ENCODE assay signal across 17 cellular contexts in genomic region chr19:35797663-35798062, GRCh38. TPM values are rescaled to one million over a fixed set of nuclear protein-coding genes. Genes with fewer than 3 reads are reported as not detected.
A peak's percentile ranks its signal among the peaks of the same experiment; 100 is the strongest.
DNase-seq lines count a peak whose midpoint lies in the region; ATAC-seq and TF ChIP-seq lines count a peak whose summit lies in the region.
"Had no signal": no experiment of that assay in that cellular context is flagged by ENCODE, and none has a peak within 500 bp of the region (broad histone marks: within the 10 kb centered on the region; RNA-seq: fewer than 3 reads in every experiment).

No MANE protein-coding gene starts in this region.

- H4K20me1 ChIP-seq in mammary epithelial cell (ENCODE audit: insufficient read depth, low read length) = no peaks in the 10 kb centered on the region
- no peaks in the 10 kb centered on the region for H4K20me1 ChIP-seq in GM23248 (ENCODE audit: insufficient read depth)

- H3K9me3 ChIP-seq in mammary epithelial cell (replicated peaks; ENCODE audit: insufficient read depth, low read length) (no peaks in the 10 kb centered on the region), GM23248 (ENCODE audit: low read depth) (no peaks in the 10 kb centered on the region)
- H3K9me3 ChIP-seq: esophagus muscularis mucosa had no signal

- POLR2A ChIA-PET in MCF 10A (lab: Yijun Ruan, JAX) = no interaction called here

- H3K4me3 ChIP-seq in mammary epithelial cell (replicated peaks in 1 of 3; ENCODE audit: insufficient read depth in 1 of 3, low read depth in 2 of 3, low read length in 3 of 3) = no peak overlapping the region
- no peak overlapping the region for H3K4me3 ChIP-seq in GM23248

- peak overlapping the region; percentile 59 for H2AFZ ChIP-seq in mammary epithelial cell (ENCODE audit: low read depth, low read length)
- H2AFZ ChIP-seq in GM23248 = no peak overlapping the region

- in situ Hi-C loops in mammary epithelial cell (cut with MboI; ENCODE audit: low sequenced_read_pairs in 2 of 2) = no loop called here
- in situ Hi-C loops in GM23248 (cut with MboI) = no loop called here

- intact Hi-C loops in mammary epithelial cell (cut with micrococcal nuclease) = no loop called here
- intact Hi-C loops in MCF 10A (cut with micrococcal nuclease) = no loop called here

- no peaks in the 10 kb centered on the region for H3K36me3 ChIP-seq in mammary epithelial cell (ENCODE audit: insufficient read depth, low read length)
- H3K36me3 ChIP-seq in GM23248 (ENCODE audit: low read depth) = no peaks in the 10 kb centered on the region
- H3K36me3 ChIP-seq: esophagus muscularis mucosa had no signal

- H3K9me2 ChIP-seq in GM23248 (ENCODE audit: insufficient read depth) = no peaks in the 10 kb centered on the region

- H3K79me2 ChIP-seq in mammary epithelial cell (ENCODE audit: insufficient read depth, low read length) (no peaks in the 10 kb centered on the region), GM23248 (ENCODE audit: insufficient read depth) (no peaks in the 10 kb centered on the region)

- H3K9ac ChIP-seq in mammary epithelial cell (ENCODE audit: insufficient read depth, low read length) (no peak overlapping the region), GM23248 (no peak overlapping the region)

- dilution Hi-C loops in mammary epithelial cell (cut with HindIII; ENCODE audit: low sequenced_read_pairs) = no loop called here

- H3K4me1 Mint-ChIP-seq in MCF 10A (ENCODE audit: insufficient read depth, unreplicated experiment) = no peaks in the 10 kb centered on the region

- no peak overlapping the region for H3K27ac ChIP-seq in mammary epithelial cell (ENCODE audit: insufficient read depth, low read depth, low read length)
- peak overlapping the region; percentile 66 for H3K27ac ChIP-seq in angular gyrus (ENCODE audit: low read depth, low read length)
- no peak overlapping the region for H3K27ac ChIP-seq in GM23248
- H3K27ac ChIP-seq: C4-2B, esophagus muscularis mucosa had no signal

- H3K4me1 ChIP-seq in mammary epithelial cell (ENCODE audit: insufficient read depth, low read length) (no peaks in the 10 kb centered on the region), GM23248 (ENCODE audit: insufficient read depth) (no peaks in the 10 kb centered on the region)

- DNase-seq in mammary epithelial cell (no peak), MCF 10A (ENCODE audit: unreplicated experiment) (no peak), left lobe of liver (ENCODE audit: low spot score) (no peak), superior temporal gyrus (ENCODE audit: extremely low spot score) (peak; percentile 34), NCI-H1048 (lab: John Stamatoyannopoulos, UW) (no peak), GM23248 (no peak)
- DNase-seq: GF-D8; MM.1S; naive thymus-derived CD8-positive, alpha-beta T cell; NCI-H446; stimulated activated CD8-positive, alpha-beta memory T cell treated with anti-CD3 and anti-CD28 coated beads, Interleukin-4, amount 100 ng/mL, for 48 hours had no signal

- no peak overlapping the region for H3K27ac Mint-ChIP-seq in MCF 10A (ENCODE audit: low read depth, unreplicated experiment)
- H3K27ac Mint-ChIP-seq: activated T-helper 2 cell treated with anti-CD3 and anti-CD28 coated beads, Interferon-gamma antibody, Interleukin-2, Interleukin-4, amounts not matched to agents 10 μg/mL and 5 μg/mL and 100 μg/mL, durations not matched to agents 14 hours and 24 hours and 36 hours; naive thymus-derived CD8-positive, alpha-beta T cell had no signal

- no peak overlapping the region for H3K4me2 ChIP-seq in mammary epithelial cell (ENCODE audit: insufficient read depth, low read depth, low read length)
- no peak overlapping the region for H3K4me2 ChIP-seq in GM23248 (ENCODE audit: unreplicated experiment)

- no peaks in the 10 kb centered on the region for H3F3A ChIP-seq in GM23248 (ENCODE audit: insufficient read depth)

- no peaks in the 10 kb centered on the region for H3K9me3 Mint-ChIP-seq in MCF 10A (ENCODE audit: unreplicated experiment)
- H3K9me3 Mint-ChIP-seq: activated T-helper 2 cell treated with anti-CD3 and anti-CD28 coated beads, Interferon-gamma antibody, Interleukin-2, Interleukin-4, amounts not matched to agents 10 μg/mL and 5 μg/mL and 100 μg/mL, durations not matched to agents 14 hours and 24 hours and 36 hours; naive thymus-derived CD8-positive, alpha-beta T cell had no signal

- BruUV-seq in mammary epithelial cell (replicated peaks; lab: Mats Ljungman, UMichigan) = no TSS peak
- BruUV-seq in MCF 10A (replicated peaks; lab: Mats Ljungman, UMichigan) = no TSS peak

- H3K4me3 Mint-ChIP-seq in MCF 10A (ENCODE audit: unreplicated experiment) = no peak overlapping the region

- H3K36me3 Mint-ChIP-seq in MCF 10A (ENCODE audit: insufficient read depth, unreplicated experiment) = no peaks in the 10 kb centered on the region

- H3K27me3 ChIP-seq in mammary epithelial cell (ENCODE audit: insufficient read depth, low read length) = peaks cover 5% of the 10 kb centered on the region
- H3K27me3 ChIP-seq in GM23248 (replicated peaks; ENCODE audit: insufficient read depth) = peaks cover 34% of the 10 kb centered on the region

- no CpG with 5 or more reads among the region's 15 CpGs for WGBS in mammary epithelial cell (ENCODE audit: low coverage, missing lambda C conversion rate)
- 3 to 8% methylated on average over 9 to 15 of the region's 15 CpGs for WGBS in GM23248 (ENCODE audit: low coverage in 1 of 2, low lambda C conversion rate in 2 of 2, missing lambda C conversion rate in 2 of 2), 2 experiments

- peak; percentile 76 for ATAC-seq in left lobe of liver
- no peak for ATAC-seq in HG02870 (IDR thresholded peaks at IDR 0.05; ENCODE audit: unreplicated experiment)
- ATAC-seq: naive thymus-derived CD8-positive, alpha-beta T cell had no signal

- CTCF ChIA-PET in mammary epithelial cell (lab: Charles Lee; ENCODE audit: low non-redundant PET) = no interaction called here
- CTCF ChIA-PET in MCF 10A (lab: Yijun Ruan, JAX) = interaction anchor here (0.6 kb wide), 1 partner anchor 149 kb away, joined by 5 read pairs; no protein-coding TSS in a partner anchor

- H3K27me3 Mint-ChIP-seq in MCF 10A (ENCODE audit: insufficient read depth, unreplicated experiment) = peaks cover 16% of the 10 kb centered on the region

- no peak for TF ChIP-seq CTCF in mammary epithelial cell (conservative IDR thresholded peaks at IDR 0.05 in 1 of 2, IDR thresholded peaks at IDR 0.05 in 1 of 2; ENCODE audit: extremely low read depth in 1 of 2, insufficient read depth in 1 of 2, low read depth in 1 of 2, low read length in 2 of 2)
- no peak for TF ChIP-seq CTCF in MCF 10A (IDR thresholded peaks at IDR 0.05; ENCODE audit: unreplicated experiment)

RNA-seq across cellular contexts. Expression of gene PRODH2, which starts 15.0 kb away (rescaled TPM):
- total RNA-seq in mammary epithelial cell (not detected), MCF 10A (2022) (not detected in 2 replicates), left lobe of liver (196 TPM)
- polyA plus RNA-seq in mammary epithelial cell (not detected), GM23248 (2016; fragmentation: Nextera tagmentation; extraction: Ambion mirVana) (not detected in 2 replicates)
- polyA minus RNA-seq in mammary epithelial cell = not detected
- total RNA-seq in GM23248 (2014; rRNA removed; shearing (Covaris generic)) = not detected in 2 replicates
- total RNA-seq: activated T-helper 2 cell treated with anti-CD3 and anti-CD28 coated beads, Interferon-gamma antibody, Interleukin-2, Interleukin-4, amounts not matched to agents 10 μg/mL and 5 μg/mL and 100 μg/mL, durations not matched to agents 14 hours and 24 hours and 36 hours; esophagus muscularis mucosa; naive thymus-derived CD8-positive, alpha-beta T cell; RPMI7951 had no signal
- polyA plus RNA-seq: naive thymus-derived CD8-positive, alpha-beta T cell had no signal

RNA-seq across cellular contexts. Expression of gene ARHGAP33, which starts 22.3 kb away (rescaled TPM):
- total RNA-seq in mammary epithelial cell (10 to 100 TPM in 1 of 2 donors, under 1 TPM in 1; 0.33 to 11.6 TPM), MCF 10A (2022) (5.4 and 5.6 TPM in 2 replicates), left lobe of liver (3.6 TPM)
- polyA plus RNA-seq in mammary epithelial cell (8.3 TPM), GM23248 (2016; fragmentation: Nextera tagmentation; extraction: Ambion mirVana) (1.1 and 1.9 TPM in 2 replicates)
- polyA minus RNA-seq in mammary epithelial cell = not detected
- 2.0 and 24.9 TPM in 2 replicates for total RNA-seq in GM23248 (2014; rRNA removed; shearing (Covaris generic))

RNA-seq across cellular contexts. Expression of gene PROSER3, which starts 39.7 kb away (rescaled TPM):
- 10 to 100 TPM in 1 of 2 donors, 1 to 10 TPM in 1; 9.7 to 48.3 TPM for total RNA-seq in mammary epithelial cell
- 21.2 TPM for polyA plus RNA-seq in mammary epithelial cell
- 74.3 TPM for polyA minus RNA-seq in mammary epithelial cell
- total RNA-seq in MCF 10A (2022) = 33.8 and 37.3 TPM in 2 replicates
- 4.5 TPM for total RNA-seq in left lobe of liver
- 2.7 and 7.6 TPM in 2 replicates for total RNA-seq in GM23248 (2014; rRNA removed; shearing (Covaris generic))
- 10.9 and 12.6 TPM in 2 replicates for polyA plus RNA-seq in GM23248 (2016; fragmentation: Nextera tagmentation; extraction: Ambion mirVana)

RNA-seq across cellular contexts. Expression of gene HSPB6, which starts 40.8 kb away (rescaled TPM):
- total RNA-seq in mammary epithelial cell = not detected
- polyA plus RNA-seq in mammary epithelial cell = not detected
- not detected for polyA minus RNA-seq in mammary epithelial cell
- total RNA-seq in MCF 10A (2022) = 0.21 TPM in 1 of 2 replicates, not detected in the other
- total RNA-seq in left lobe of liver = 7.0 TPM
- total RNA-seq in GM23248 (2014; rRNA removed; shearing (Covaris generic)) = 14.1 and 24.3 TPM in 2 replicates
- polyA plus RNA-seq in GM23248 (2016; fragmentation: Nextera tagmentation; extraction: Ambion mirVana) = 220 and 238 TPM in 2 replicates
- total RNA-seq: naive thymus-derived CD8-positive, alpha-beta T cell; RPMI7951 had no signal
- polyA plus RNA-seq: naive thymus-derived CD8-positive, alpha-beta T cell had no signal

RNA-seq across cellular contexts. Expression of gene LIN37, which starts 49.3 kb away (rescaled TPM):
- total RNA-seq in mammary epithelial cell (10 to 100 TPM; 13.6 to 14.5 TPM), MCF 10A (2022) (19.6 and 24.6 TPM in 2 replicates), left lobe of liver (4.7 TPM)
- polyA plus RNA-seq in mammary epithelial cell (12.9 TPM), GM23248 (2016; fragmentation: Nextera tagmentation; extraction: Ambion mirVana) (9.5 and 9.7 TPM in 2 replicates)
- polyA minus RNA-seq in mammary epithelial cell = 89.1 TPM
- 12.0 and 12.3 TPM in 2 replicates for total RNA-seq in GM23248 (2014; rRNA removed; shearing (Covaris generic))

Comparison
In these comparisons a context has a peak if more than half of its experiments do, and no peak if none do; other contexts are left out.
1. RNA of gene PRODH2, which starts 15.0 kb away (total RNA-seq): 196 TPM in left lobe of liver (single experiment); not detected in mammary epithelial cell, not detected in MCF 10A and not detected in GM23248; every median in the first group is over 100 times any median in the second.